In genomic region chr1:13589403-13589802, GRCh38 we compare ENCODE assay signal across 31 cellular contexts. TPM values are rescaled to one million over a fixed set of nuclear protein-coding genes. Genes with fewer than 3 reads are reported as not detected.
"Had no signal": no experiment of that assay in that cellular context is flagged by ENCODE, and none has a peak within 500 bp of the region (broad histone marks: within the 10 kb centered on the region; RNA-seq: fewer than 3 reads in every experiment).

No MANE protein-coding gene starts in this region.

- H3K9me3 Mint-ChIP-seq: memory B cell, nephron had no signal

- H3K27ac Mint-ChIP-seq: memory B cell; naive thymus-derived CD4-positive, alpha-beta T cell; nephron; stimulated activated naive CD8-positive, alpha-beta T cell treated with anti-CD3 and anti-CD28 coated beads, Interleukin-15, amount 100 ng/mL, for 72 hours had no signal

- DNase-seq: dorsolateral prefrontal cortex; effector CD4-positive, alpha-beta T cell; heart left ventricle; hippocampal formation; kidney glomerular epithelial cell; left colon; left ventricle myocardium inferior; lower lobe of right lung; naive thymus-derived CD4-positive, alpha-beta T cell; occipital lobe; ovary; posterior cingulate gyrus; psoas muscle; retina; right lobe of liver; small intestine; stimulated activated CD4-positive, alpha-beta T cell treated with anti-CD3 and anti-CD28 coated beads, Interleukin-12 subunit alpha, Interleukin-12 subunit beta, amount 100 ng/mL, for 4 hours; stimulated activated CD4-positive, alpha-beta T cell treated with anti-CD3 and anti-CD28 coated beads, Interleukin-1b, Interleukin-23, amount 100 ng/mL, for 48 hours; stimulated activated CD4-positive, alpha-beta T cell treated with anti-CD3 and anti-CD28 coated beads, Interleukin-4, amount 100 ng/mL, for 1 hour; stimulated activated CD8-positive, alpha-beta memory T cell treated with anti-CD3 and anti-CD28 coated beads, Interleukin-4, amount 100 ng/mL, for 48 hours; stimulated activated naive CD4-positive, alpha-beta T cell; stimulated activated naive CD8-positive, alpha-beta T cell treated with anti-CD3 and anti-CD28 coated beads, Interleukin-15, amount 100 ng/mL, for 72 hours; transverse colon; upper lobe of right lung; uterus had no signal

- H3K4me1 Mint-ChIP-seq: memory B cell; stimulated activated naive CD8-positive, alpha-beta T cell treated with anti-CD3 and anti-CD28 coated beads, Interleukin-15, amount 100 ng/mL, for 72 hours had no signal

- H3K27ac ChIP-seq: dorsolateral prefrontal cortex, foreskin keratinocyte, gastroesophageal sphincter, heart left ventricle, left ventricle myocardium inferior, lower lobe of right lung, ovary, psoas muscle, right lobe of liver, suprapubic skin, transverse colon, upper lobe of right lung, uterus had no signal

- H3K36me3 Mint-ChIP-seq: memory B cell; naive thymus-derived CD4-positive, alpha-beta T cell had no signal

- H3K4me1 ChIP-seq: right lobe of liver had no signal

- H3K27me3 ChIP-seq: foreskin keratinocyte, ovary, right lobe of liver, uterus had no signal

- H3K4me3 ChIP-seq: dorsolateral prefrontal cortex, gastroesophageal sphincter, heart left ventricle, left ventricle myocardium inferior, lower lobe of right lung, ovary, psoas muscle, right lobe of liver, suprapubic skin, transverse colon, upper lobe of right lung, uterus had no signal

- H3K4me3 Mint-ChIP-seq: memory B cell; naive thymus-derived CD4-positive, alpha-beta T cell; nephron; stimulated activated naive CD8-positive, alpha-beta T cell treated with anti-CD3 and anti-CD28 coated beads, Interleukin-15, amount 100 ng/mL, for 72 hours had no signal

- H3K36me3 ChIP-seq: gastroesophageal sphincter, lower lobe of right lung, ovary, right lobe of liver, suprapubic skin, transverse colon, upper lobe of right lung had no signal

- H3K9me3 ChIP-seq: gastroesophageal sphincter, heart left ventricle, left ventricle myocardium inferior, lower lobe of right lung, ovary, psoas muscle, right lobe of liver, suprapubic skin, transverse colon, upper lobe of right lung, uterus had no signal

- ATAC-seq: esophagus mucosa; foreskin keratinocyte; gastroesophageal sphincter; heart left ventricle; left colon; lower lobe of right lung; naive thymus-derived CD4-positive, alpha-beta T cell; psoas muscle; right lobe of liver; stimulated activated naive CD8-positive, alpha-beta T cell treated with anti-CD3 and anti-CD28 coated beads, Interleukin-15, amount 100 ng/mL, for 72 hours; upper lobe of right lung had no signal

RNA-seq across cellular contexts. Expression of gene PDPN, which starts 5.8 kb away (rescaled TPM):
- polyA plus RNA-seq: naive thymus-derived CD4-positive, alpha-beta T cell had no signal
